19 cellular contexts compared by ENCODE assay signal in the genomic region with DNA sequence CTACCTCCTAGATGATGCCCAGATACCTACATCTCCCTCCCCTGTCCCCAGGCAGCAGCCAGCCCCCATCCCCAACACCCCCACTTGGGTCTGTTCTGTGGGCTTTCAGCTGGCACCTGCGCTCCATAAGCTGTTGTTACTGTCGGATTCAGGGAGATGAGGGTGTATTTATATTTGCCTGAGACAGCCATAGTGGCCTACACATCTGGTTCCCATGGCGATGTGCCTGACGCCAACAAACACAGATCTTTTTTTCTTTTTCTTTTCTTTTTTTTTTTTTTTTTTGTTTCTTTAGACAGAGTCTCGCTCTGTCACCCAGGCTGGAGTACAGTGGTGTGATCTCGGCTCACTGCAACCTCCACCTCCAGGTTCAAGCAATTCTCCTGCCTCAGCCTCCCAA.
"Had no signal": no experiment of that assay in that cellular context is flagged by ENCODE, and none has a peak within 500 bp of the region (broad histone marks: within the 10 kb centered on the region; RNA-seq: fewer than 3 reads in every experiment).

No MANE protein-coding gene starts in this region.

- H3K36me3 ChIP-seq: neural progenitor cell, thyroid gland had no signal

- H2AFZ ChIP-seq: neural progenitor cell had no signal

- H3K9me3 ChIP-seq: esophagus squamous epithelium, mucosa of descending colon, pancreas, suprapubic skin, thyroid gland had no signal

- H3K4me3 Mint-ChIP-seq: natural killer cell, neural progenitor cell, type B pancreatic cell had no signal

- H3K27me3 Mint-ChIP-seq: progenitor cell of endocrine pancreas, type B pancreatic cell had no signal

- H3K4me2 ChIP-seq: neural progenitor cell had no signal

- H3K27me3 ChIP-seq: esophagus squamous epithelium, neural progenitor cell, pancreas, suprapubic skin, thyroid gland had no signal

- H3K9me3 Mint-ChIP-seq: natural killer cell, neural progenitor cell, type B pancreatic cell had no signal

- H3K4me3 ChIP-seq: esophagus squamous epithelium, mucosa of descending colon, neural progenitor cell, pancreas, suprapubic skin, thyroid gland had no signal

- ATAC-seq: left colon, mucosa of descending colon, natural killer cell, pancreas, right cardiac atrium had no signal

- H3K4me1 ChIP-seq: esophagus squamous epithelium, neural progenitor cell, pancreas, suprapubic skin, thyroid gland had no signal

- H3K27ac Mint-ChIP-seq: natural killer cell, neural progenitor cell, progenitor cell of endocrine pancreas, type B pancreatic cell had no signal

- H3K27ac ChIP-seq: esophagus squamous epithelium, neural progenitor cell, pancreas, suprapubic skin, thyroid gland had no signal

- DNase-seq: effector memory CD4-positive, alpha-beta T cell; esophagus squamous epithelium; foreskin fibroblast; head of caudate nucleus; hippocampal formation; left colon; mucosa of descending colon; natural killer cell; nucleus accumbens; pancreas; right cardiac atrium; small intestine; stimulated activated CD4-positive, alpha-beta T cell treated with anti-CD3 and anti-CD28 coated beads, Interleukin-12 subunit alpha, Interleukin-12 subunit beta, amount 100 ng/mL, for 4 hours; stimulated activated naive CD4-positive, alpha-beta T cell treated with Interleukin-2 at 50 U/mL for 16 hours; thyroid gland had no signal

- H3K4me1 Mint-ChIP-seq: natural killer cell had no signal

- H3K36me3 Mint-ChIP-seq: natural killer cell had no signal
